9 cellular contexts compared by ENCODE assay signal in genomic region chr16:81403601-81404391, GRCh38. TPM values are rescaled to one million over a fixed set of nuclear protein-coding genes. Genes with fewer than 3 reads are reported as not detected.
DNase-seq lines count a peak whose midpoint lies in the region; ATAC-seq, FAIRE-seq and TF ChIP-seq lines count a peak whose summit lies in the region.
"Had no signal": no experiment of that assay in that cellular context is flagged by ENCODE, and none has a peak within 500 bp of the region (broad histone marks: within the 10 kb centered on the region; RNA-seq: fewer than 3 reads in every experiment).

No MANE protein-coding gene starts in this region.

- peaks cover 2% of the 10 kb centered on the region for H3K36me3 Mint-ChIP-seq in Caco-2 (ENCODE audit: insufficient read depth, unreplicated experiment)

- peak overlapping the region; percentile 4 for H3K27ac Mint-ChIP-seq in Caco-2 (ENCODE audit: unreplicated experiment)

- H3K9me3 ChIP-seq in Caco-2: peaks cover 8% of the 10 kb centered on the region; the same call in 1 of the 2 replicates

- H3K4me1 Mint-ChIP-seq in Caco-2 (ENCODE audit: low read depth, unreplicated experiment): peaks cover 19% of the 10 kb centered on the region

- POLR2A ChIA-PET in Caco-2 (lab: Charles Lee): no interaction called here

- CTCF ChIA-PET in Caco-2 (lab: Charles Lee): interaction anchor here (0.6 to 1.6 kb wide), 10 partner anchors 8 to 315 kb away, joined by 3 to 11 read pairs (median 3); no protein-coding TSS in a partner anchor

- H3K4me3 ChIP-seq in Caco-2 (ENCODE audit: low read depth, low read length): peak overlapping the region; percentile 34

- DNase-seq in Caco-2: peak; percentile 92 to 96
- peak; percentile 79 for DNase-seq in SHP77 treated with DMSO at 0.1 percent for 48 hours (lab: John Stamatoyannopoulos, UW)
- peak; percentile 92 for DNase-seq in activated effector memory CD4-positive, alpha-beta T cell treated with anti-CD3 and anti-CD28 coated beads, Interleukin-2, amount 50 U/mL, for 16 hours
- peak; percentile 67 to 87 for DNase-seq in frontal cortex (ENCODE audit: low spot score in 2 of 2)
- peak in 52 of 56 donors; percentile 12 to 85 (median 54) for DNase-seq in nucleus accumbens (lab: John Stamatoyannopoulos, UW)
- peak; percentile 26 for DNase-seq in stromal cell of bone marrow (ENCODE audit: low read depth)

- no peaks in the 10 kb centered on the region for H3K36me3 ChIP-seq in Caco-2 (ENCODE audit: control insufficient read depth, insufficient read depth, low read length)

- TF ChIP-seq CTCF in Caco-2 (IDR thresholded peaks at IDR 0.05; ENCODE audit: insufficient read depth in 1 of 2, low read depth in 1 of 2, low read length in 1 of 2, severe bottlenecking in 1 of 2, unreplicated experiment in 1 of 2) (peak; percentile 96 to 97), LNCAP (IDR thresholded peaks at IDR 0.05) (peak; percentile 87)

- H3K4me3 Mint-ChIP-seq in Caco-2 (ENCODE audit: unreplicated experiment): peak overlapping the region; percentile 61

- intact Hi-C loops in Caco-2 (cut with micrococcal nuclease; ENCODE audit: unreplicated experiment): loop anchor here (1.0 kb wide), 3 partner anchors 220 to 320 kb away; no protein-coding TSS in a partner anchor

- H3K27me3 ChIP-seq in Caco-2 (replicated peaks; ENCODE audit: control insufficient read depth, insufficient read depth, low read length): no peaks in the 10 kb centered on the region

- ATAC-seq in GM21619 (IDR thresholded peaks at IDR 0.05; ENCODE audit: unreplicated experiment): peak; percentile 76

- peaks cover 24% of the 10 kb centered on the region for H3K4me1 ChIP-seq in Caco-2

- H3K9me3 Mint-ChIP-seq in Caco-2 (ENCODE audit: unreplicated experiment): peaks cover 18% of the 10 kb centered on the region

- BruUV-seq in Caco-2 (replicated peaks; lab: Mats Ljungman, UMichigan): no TSS peak

- no peak for FAIRE-seq in frontal cortex (lab: Jason Lieb, UNC)
- FAIRE-seq: colon had no signal

- no peaks in the 10 kb centered on the region for H3K27me3 Mint-ChIP-seq in Caco-2 (ENCODE audit: insufficient read depth, unreplicated experiment)

RNA-seq across cellular contexts. Expression of gene CMIP, which starts 40.8 kb away (rescaled TPM):
- total RNA-seq in Caco-2 (2022) (63.7 and 68.0 TPM in 2 replicates), frontal cortex (18.8 TPM)

Comparison
In these comparisons a context has a peak if more than half of its experiments do, and no peak if none do; other contexts are left out.
1. Peak in every context shown above with its lines: DNase-seq, ATAC-seq and H3K4me3 ChIP-seq.
2. DNase-seq: peak in every context shown above with its lines; median percentile 94 in Caco-2; 92 in activated effector memory CD4-positive, alpha-beta T cell treated with anti-CD3 and anti-CD28 coated beads, Interleukin-2, amount 50 U/mL, for 16 hours; 79 in SHP77 treated with DMSO at 0.1 percent for 48 hours; 77 in frontal cortex; 54 in nucleus accumbens; 26 in stromal cell of bone marrow.